1 cellular context compared by ENCODE assay signal in genomic region chr5:95924720-95925119, GRCh38.
TF ChIP-seq lines count a peak whose summit lies in the region.

No MANE protein-coding gene starts in this region.

TF ChIP-seq in HepG2, 621 proteins besides CTCF, POLR2A, EP300 and RAD21 (continued from another document and continues in another):
- TF ChIP-seq ZFX (CRISPR knock-in tag; IDR thresholded peaks at IDR 0.05; ENCODE audit: low read depth) (peak; percentile 20; the same call in 1 of the 2 replicates), ZNF432 (CRISPR knock-in tag; IDR thresholded peaks at IDR 0.05; ENCODE audit: borderline replicate concordance) (no peak), CHD2 (IDR thresholded peaks at IDR 0.05; ENCODE audit: low read depth, low read length) (no peak), GABPB1 (CRISPR knock-in tag; IDR thresholded peaks at IDR 0.05) (no peak), RBM22 (optimal IDR thresholded peaks at IDR 0.05; ENCODE audit: low read length) (peak; percentile 78), ATF3 (CRISPR knock-in tag; IDR thresholded peaks at IDR 0.05) (no peak), ZFP90 (CRISPR knock-in tag; IDR thresholded peaks at IDR 0.05; ENCODE audit: borderline replicate concordance) (no peak), ZNF570 (CRISPR knock-in tag; IDR thresholded peaks at IDR 0.05; ENCODE audit: borderline replicate concordance) (no peak), NAIF1 (CRISPR knock-in tag; IDR thresholded peaks at IDR 0.05; ENCODE audit: borderline replicate concordance) (0 out of 2 replicates have a peak, but pooled peaks have one; percentile 21), HDAC6 (IDR thresholded peaks at IDR 0.05; ENCODE audit: low read depth, low read length) (no peak), SOX6 (IDR thresholded peaks at IDR 0.05) (no peak), SOX6 (CRISPR knock-in tag; IDR thresholded peaks at IDR 0.05) (peak; percentile 80), KLF16 (CRISPR knock-in tag; IDR thresholded peaks at IDR 0.05) (peak in 1 of 2 experiments; percentile 68; a peak in 1 of 4 replicates), SMARCC2 (IDR thresholded peaks at IDR 0.05) (no peak), KIAA2018 (CRISPR knock-in tag; IDR thresholded peaks at IDR 0.05; ENCODE audit: borderline replicate concordance) (no peak), SMAD3 (CRISPR knock-in tag; IDR thresholded peaks at IDR 0.05) (peak; percentile 83; the same call in 1 of the 2 replicates), ZBTB43 (CRISPR knock-in tag; conservative IDR thresholded peaks at IDR 0.05) (no peak), ZSCAN9 (CRISPR knock-in tag; IDR thresholded peaks at IDR 0.05; ENCODE audit: borderline replicate concordance) (peak; percentile 72; the same call in 1 of the 2 replicates), ESRRA (CRISPR knock-in tag; IDR thresholded peaks at IDR 0.05; ENCODE audit: low read depth) (no peak), NFE2L1 (CRISPR knock-in tag; IDR thresholded peaks at IDR 0.05; ENCODE audit: borderline replicate concordance) (no peak), NFYC (CRISPR knock-in tag; IDR thresholded peaks at IDR 0.05) (peak; percentile 19; the same call in 1 of the 2 replicates), EHMT2 (IDR thresholded peaks at IDR 0.05; ENCODE audit: borderline replicate concordance, low read depth, low read length) (no peak), ZBTB10 (CRISPR knock-in tag; IDR thresholded peaks at IDR 0.05; ENCODE audit: borderline replicate concordance) (no peak), ZNF768 (CRISPR knock-in tag; IDR thresholded peaks at IDR 0.05) (no peak), HMGXB3 (CRISPR knock-in tag; IDR thresholded peaks at IDR 0.05; ENCODE audit: borderline replicate concordance) (peak; percentile 30; the same call in 1 of the 2 replicates), HNRNPUL1 (IDR thresholded peaks at IDR 0.05; ENCODE audit: low read depth, low read length) (no peak), GATAD2A (CRISPR knock-in tag; IDR thresholded peaks at IDR 0.05) (peak; percentile 97), TERF1 (CRISPR knock-in tag; IDR thresholded peaks at IDR 0.05) (no peak), ZNF251 (CRISPR knock-in tag; IDR thresholded peaks at IDR 0.05) (no peak), ZNF20 (CRISPR knock-in tag; IDR thresholded peaks at IDR 0.05) (no peak), BCL6 (CRISPR knock-in tag; IDR thresholded peaks at IDR 0.05) (peak; percentile 79), ZNF780A (CRISPR knock-in tag; IDR thresholded peaks at IDR 0.05) (no peak), LBX2 (CRISPR knock-in tag; IDR thresholded peaks at IDR 0.05; ENCODE audit: borderline replicate concordance) (no peak), CEBPB (IDR thresholded peaks at IDR 0.05; ENCODE audit: borderline replicate concordance, low read depth, low read length) (peak; percentile 95), NFKBIZ (CRISPR knock-in tag; IDR thresholded peaks at IDR 0.05) (peak; percentile 44; the same call in 1 of the 2 replicates), ATF2 (CRISPR knock-in tag; IDR thresholded peaks at IDR 0.05) (peak; percentile 83), NR2F2 (IDR thresholded peaks at IDR 0.05; ENCODE audit: borderline replicate concordance, low read depth) (0 out of 2 replicates have a peak, but pooled peaks have one; percentile 51), KMT2A (CRISPR knock-in tag; IDR thresholded peaks at IDR 0.05) (peak; percentile 83; the same call in 1 of the 2 replicates), ARID3A (IDR thresholded peaks at IDR 0.05; ENCODE audit: low read depth, low read length) (no peak; the same call in 1 of the 2 replicates), AGO1 (IDR thresholded peaks at IDR 0.05; ENCODE audit: low read depth, low read length, poor library complexity, severe bottlenecking) (no peak)
